ENCODE assay signal across 1 cellular context in the genomic region with DNA sequence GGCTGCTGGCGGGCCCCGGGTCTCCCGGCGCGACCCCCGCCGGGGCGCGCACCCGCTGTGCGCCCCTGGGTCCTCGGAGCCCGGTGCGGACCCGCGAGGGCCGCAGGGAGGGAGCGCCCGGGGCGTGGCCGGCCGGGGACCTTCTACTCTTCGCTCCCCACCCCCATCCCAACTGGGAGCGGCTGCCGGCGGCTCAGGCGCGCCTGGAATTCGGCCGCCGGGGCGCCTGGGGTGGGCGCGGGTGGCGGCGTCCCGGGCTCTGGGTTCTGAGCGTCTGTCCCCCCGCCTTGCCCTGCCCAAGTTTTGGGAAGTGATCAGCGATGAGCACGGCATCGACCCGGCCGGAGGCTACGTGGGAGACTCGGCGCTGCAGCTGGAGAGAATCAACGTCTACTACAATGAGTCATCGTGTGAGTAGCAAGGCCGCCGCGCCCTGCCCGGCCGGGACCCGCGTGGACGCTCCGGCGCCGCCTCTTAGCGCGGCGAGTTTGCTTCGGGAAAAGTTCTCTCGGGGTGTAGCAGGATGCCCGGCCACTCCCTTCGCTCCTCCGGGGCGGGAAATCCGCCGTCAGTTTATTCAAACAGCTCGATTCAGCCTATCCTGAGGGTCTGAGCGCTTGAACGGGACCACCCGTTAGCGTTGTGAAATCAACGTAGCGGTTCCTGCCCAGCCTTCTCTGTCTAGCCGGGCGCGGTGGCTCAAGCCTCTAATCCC.
TF ChIP-seq lines count a peak whose summit lies in the region.

No MANE protein-coding gene starts in this region.

TF ChIP-seq in K562, 482 proteins besides CTCF, POLR2A, EP300 and RAD21 (continued from another document and continues in another):
- TF ChIP-seq ZHX1 (conservative IDR thresholded peaks at IDR 0.05; ENCODE audit: low read length) (no peak), NCOA2 (IDR thresholded peaks at IDR 0.05; ENCODE audit: partially characterized antibody in 2 of 2) (no peak), BRD9 (IDR thresholded peaks at IDR 0.05; ENCODE audit: low read depth, partially characterized antibody) (no peak), TAF9B (IDR thresholded peaks at IDR 0.05; ENCODE audit: partially characterized antibody) (no peak), NR1H2 (CRISPR knock-in tag; IDR thresholded peaks at IDR 0.05) (no peak), KDM5B (IDR thresholded peaks at IDR 0.05; ENCODE audit: insufficient replicate concordance, low read depth, low read length) (peak; percentile 11), ZKSCAN1 (IDR thresholded peaks at IDR 0.05; ENCODE audit: low read depth, low read length) (no peak), PHB2 (IDR thresholded peaks at IDR 0.05; ENCODE audit: low read depth) (no peak), NR2C1 (IDR thresholded peaks at IDR 0.05) (no peak), NR2C1 (tag; IDR thresholded peaks at IDR 0.05) (no peak), LEF1 (IDR thresholded peaks at IDR 0.05) (no peak), TRIM28 (IDR thresholded peaks at IDR 0.05) (no peak), SFPQ (IDR thresholded peaks at IDR 0.05; ENCODE audit: low read depth, low read length) (no peak), NR4A1 (CRISPR knock-in tag; IDR thresholded peaks at IDR 0.05) (no peak), NR4A1 (tag; IDR thresholded peaks at IDR 0.05) (peak; percentile 43; the same call in 1 of the 2 replicates), ZNF133 (CRISPR knock-in tag; IDR thresholded peaks at IDR 0.05) (no peak), TCFL5 (CRISPR knock-in tag; conservative IDR thresholded peaks at IDR 0.05) (no peak), PHF21A (IDR thresholded peaks at IDR 0.05; ENCODE audit: borderline replicate concordance, low read depth) (0 out of 2 replicates have a peak, but pooled peaks have one; percentile 12), SNIP1 (IDR thresholded peaks at IDR 0.05; ENCODE audit: low read depth) (no peak), ESRRA (IDR thresholded peaks at IDR 0.05; ENCODE audit: borderline replicate concordance, low read depth) (no peak), SIRT6 (IDR thresholded peaks at IDR 0.05; ENCODE audit: low read depth, low read length) (no peak), ZSCAN29 (IDR thresholded peaks at IDR 0.05) (peak; percentile 92), ZNF780A (CRISPR knock-in tag; IDR thresholded peaks at IDR 0.05) (no peak), ZNF146 (CRISPR knock-in tag; IDR thresholded peaks at IDR 0.05; ENCODE audit: unreplicated experiment) (no peak), BCOR (IDR thresholded peaks at IDR 0.05) (peak; percentile 30; the same call in 1 of the 2 replicates), FOXA1 (IDR thresholded peaks at IDR 0.05; ENCODE audit: borderline replicate concordance) (no peak), DDX20 (tag; IDR thresholded peaks at IDR 0.05; ENCODE audit: low read depth) (no peak), SMARCE1 (IDR thresholded peaks at IDR 0.05) (peak; percentile 63), CREBBP (IDR thresholded peaks at IDR 0.05; ENCODE audit: low read depth, low read length) (no peak), CBX2 (IDR thresholded peaks at IDR 0.05; ENCODE audit: insufficient read depth, low read length, poor library complexity, severe bottlenecking) (no peak), ZSCAN32 (CRISPR knock-in tag; IDR thresholded peaks at IDR 0.05) (no peak), TCF7 (IDR thresholded peaks at IDR 0.05; ENCODE audit: borderline replicate concordance) (no peak), ETV5 (CRISPR knock-in tag; IDR thresholded peaks at IDR 0.05; ENCODE audit: low read depth) (0 out of 2 replicates have a peak, but pooled peaks have one; percentile 24), RHOXF2B (CRISPR knock-in tag; conservative IDR thresholded peaks at IDR 0.05) (no peak), MYBL2 (IDR thresholded peaks at IDR 0.05; ENCODE audit: low read depth) (peak; percentile 75; the same call in 1 of the 2 replicates), MYBL2 (CRISPR knock-in tag; IDR thresholded peaks at IDR 0.05; ENCODE audit: borderline replicate concordance) (no peak), MEIS2 (IDR thresholded peaks at IDR 0.05; ENCODE audit: partially characterized antibody) (no peak), TBL1XR1 (IDR thresholded peaks at IDR 0.05; ENCODE audit: low read length in 2 of 2) (no peak), TFAP4 (CRISPR knock-in tag; IDR thresholded peaks at IDR 0.05; ENCODE audit: borderline replicate concordance) (peak; percentile 94), ZNF165 (CRISPR knock-in tag; IDR thresholded peaks at IDR 0.05; ENCODE audit: borderline replicate concordance) (no peak), ZNF232 (CRISPR knock-in tag; IDR thresholded peaks at IDR 0.05) (no peak)
- TF ChIP-seq, protein P1, sequence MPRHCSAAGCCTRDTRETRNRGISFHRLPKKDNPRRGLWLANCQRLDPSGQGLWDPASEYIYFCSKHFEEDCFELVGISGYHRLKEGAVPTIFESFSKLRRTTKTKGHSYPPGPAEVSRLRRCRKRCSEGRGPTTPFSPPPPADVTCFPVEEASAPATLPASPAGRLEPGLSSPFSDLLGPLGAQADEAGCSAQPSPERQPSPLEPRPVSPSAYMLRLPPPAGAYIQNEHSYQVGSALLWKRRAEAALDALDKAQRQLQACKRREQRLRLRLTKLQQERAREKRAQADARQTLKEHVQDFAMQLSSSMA (CRISPR knock-in tag; IDR thresholded peaks at IDR 0.05) = no peak
- TF ChIP-seq, protein P2, sequence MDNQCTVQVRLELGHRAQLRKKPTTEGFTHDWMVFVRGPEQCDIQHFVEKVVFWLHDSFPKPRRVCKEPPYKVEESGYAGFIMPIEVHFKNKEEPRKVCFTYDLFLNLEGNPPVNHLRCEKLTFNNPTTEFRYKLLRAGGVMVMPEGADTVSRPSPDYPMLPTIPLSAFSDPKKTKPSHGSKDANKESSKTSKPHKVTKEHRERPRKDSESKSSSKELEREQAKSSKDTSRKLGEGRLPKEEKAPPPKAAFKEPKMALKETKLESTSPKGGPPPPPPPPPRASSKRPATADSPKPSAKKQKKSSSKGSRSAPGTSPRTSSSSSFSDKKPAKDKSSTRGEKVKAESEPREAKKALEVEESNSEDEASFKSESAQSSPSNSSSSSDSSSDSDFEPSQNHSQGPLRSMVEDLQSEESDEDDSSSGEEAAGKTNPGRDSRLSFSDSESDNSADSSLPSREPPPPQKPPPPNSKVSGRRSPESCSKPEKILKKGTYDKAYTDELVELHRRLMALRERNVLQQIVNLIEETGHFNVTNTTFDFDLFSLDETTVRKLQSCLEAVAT (IDR thresholded peaks at IDR 0.05) = peak in 1 of 2 experiments; percentile 52; a peak in 2 of 4 replicates
- TF ChIP-seq, protein P3, sequence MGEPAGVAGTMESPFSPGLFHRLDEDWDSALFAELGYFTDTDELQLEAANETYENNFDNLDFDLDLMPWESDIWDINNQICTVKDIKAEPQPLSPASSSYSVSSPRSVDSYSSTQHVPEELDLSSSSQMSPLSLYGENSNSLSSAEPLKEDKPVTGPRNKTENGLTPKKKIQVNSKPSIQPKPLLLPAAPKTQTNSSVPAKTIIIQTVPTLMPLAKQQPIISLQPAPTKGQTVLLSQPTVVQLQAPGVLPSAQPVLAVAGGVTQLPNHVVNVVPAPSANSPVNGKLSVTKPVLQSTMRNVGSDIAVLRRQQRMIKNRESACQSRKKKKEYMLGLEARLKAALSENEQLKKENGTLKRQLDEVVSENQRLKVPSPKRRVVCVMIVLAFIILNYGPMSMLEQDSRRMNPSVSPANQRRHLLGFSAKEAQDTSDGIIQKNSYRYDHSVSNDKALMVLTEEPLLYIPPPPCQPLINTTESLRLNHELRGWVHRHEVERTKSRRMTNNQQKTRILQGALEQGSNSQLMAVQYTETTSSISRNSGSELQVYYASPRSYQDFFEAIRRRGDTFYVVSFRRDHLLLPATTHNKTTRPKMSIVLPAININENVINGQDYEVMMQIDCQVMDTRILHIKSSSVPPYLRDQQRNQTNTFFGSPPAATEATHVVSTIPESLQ (CRISPR knock-in tag; IDR thresholded peaks at IDR 0.05) = no peak
- TF ChIP-seq, protein P4, sequence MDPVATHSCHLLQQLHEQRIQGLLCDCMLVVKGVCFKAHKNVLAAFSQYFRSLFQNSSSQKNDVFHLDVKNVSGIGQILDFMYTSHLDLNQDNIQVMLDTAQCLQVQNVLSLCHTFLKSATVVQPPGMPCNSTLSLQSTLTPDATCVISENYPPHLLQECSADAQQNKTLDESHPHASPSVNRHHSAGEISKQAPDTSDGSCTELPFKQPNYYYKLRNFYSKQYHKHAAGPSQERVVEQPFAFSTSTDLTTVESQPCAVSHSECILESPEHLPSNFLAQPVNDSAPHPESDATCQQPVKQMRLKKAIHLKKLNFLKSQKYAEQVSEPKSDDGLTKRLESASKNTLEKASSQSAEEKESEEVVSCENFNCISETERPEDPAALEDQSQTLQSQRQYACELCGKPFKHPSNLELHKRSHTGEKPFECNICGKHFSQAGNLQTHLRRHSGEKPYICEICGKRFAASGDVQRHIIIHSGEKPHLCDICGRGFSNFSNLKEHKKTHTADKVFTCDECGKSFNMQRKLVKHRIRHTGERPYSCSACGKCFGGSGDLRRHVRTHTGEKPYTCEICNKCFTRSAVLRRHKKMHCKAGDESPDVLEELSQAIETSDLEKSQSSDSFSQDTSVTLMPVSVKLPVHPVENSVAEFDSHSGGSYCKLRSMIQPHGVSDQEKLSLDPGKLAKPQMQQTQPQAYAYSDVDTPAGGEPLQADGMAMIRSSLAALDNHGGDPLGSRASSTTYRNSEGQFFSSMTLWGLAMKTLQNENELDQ (CRISPR knock-in tag; IDR thresholded peaks at IDR 0.05; ENCODE audit: borderline replicate concordance) = no peak
- TF ChIP-seq, protein P5, sequence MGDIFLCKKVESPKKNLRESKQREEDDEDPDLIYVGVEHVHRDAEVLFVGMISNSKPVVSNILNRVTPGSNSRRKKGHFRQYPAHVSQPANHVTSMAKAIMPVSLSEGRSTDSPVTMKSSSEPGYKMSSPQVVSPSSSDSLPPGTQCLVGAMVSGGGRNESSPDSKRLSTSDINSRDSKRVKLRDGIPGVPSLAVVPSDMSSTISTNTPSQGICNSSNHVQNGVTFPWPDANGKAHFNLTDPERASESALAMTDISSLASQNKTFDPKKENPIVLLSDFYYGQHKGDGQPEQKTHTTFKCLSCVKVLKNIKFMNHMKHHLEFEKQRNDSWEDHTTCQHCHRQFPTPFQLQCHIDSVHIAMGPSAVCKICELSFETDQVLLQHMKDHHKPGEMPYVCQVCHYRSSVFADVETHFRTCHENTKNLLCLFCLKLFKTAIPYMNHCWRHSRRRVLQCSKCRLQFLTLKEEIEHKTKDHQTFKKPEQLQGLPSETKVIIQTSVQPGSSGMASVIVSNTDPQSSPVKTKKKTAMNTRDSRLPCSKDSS (IDR thresholded peaks at IDR 0.05; ENCODE audit: low read depth, partially characterized antibody) = no peak
- TF ChIP-seq, protein P6, sequence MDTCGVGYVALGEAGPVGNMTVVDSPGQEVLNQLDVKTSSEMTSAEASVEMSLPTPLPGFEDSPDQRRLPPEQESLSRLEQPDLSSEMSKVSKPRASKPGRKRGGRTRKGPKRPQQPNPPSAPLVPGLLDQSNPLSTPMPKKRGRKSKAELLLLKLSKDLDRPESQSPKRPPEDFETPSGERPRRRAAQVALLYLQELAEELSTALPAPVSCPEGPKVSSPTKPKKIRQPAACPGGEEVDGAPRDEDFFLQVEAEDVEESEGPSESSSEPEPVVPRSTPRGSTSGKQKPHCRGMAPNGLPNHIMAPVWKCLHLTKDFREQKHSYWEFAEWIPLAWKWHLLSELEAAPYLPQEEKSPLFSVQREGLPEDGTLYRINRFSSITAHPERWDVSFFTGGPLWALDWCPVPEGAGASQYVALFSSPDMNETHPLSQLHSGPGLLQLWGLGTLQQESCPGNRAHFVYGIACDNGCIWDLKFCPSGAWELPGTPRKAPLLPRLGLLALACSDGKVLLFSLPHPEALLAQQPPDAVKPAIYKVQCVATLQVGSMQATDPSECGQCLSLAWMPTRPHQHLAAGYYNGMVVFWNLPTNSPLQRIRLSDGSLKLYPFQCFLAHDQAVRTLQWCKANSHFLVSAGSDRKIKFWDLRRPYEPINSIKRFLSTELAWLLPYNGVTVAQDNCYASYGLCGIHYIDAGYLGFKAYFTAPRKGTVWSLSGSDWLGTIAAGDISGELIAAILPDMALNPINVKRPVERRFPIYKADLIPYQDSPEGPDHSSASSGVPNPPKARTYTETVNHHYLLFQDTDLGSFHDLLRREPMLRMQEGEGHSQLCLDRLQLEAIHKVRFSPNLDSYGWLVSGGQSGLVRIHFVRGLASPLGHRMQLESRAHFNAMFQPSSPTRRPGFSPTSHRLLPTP (IDR thresholded peaks at IDR 0.05; ENCODE audit: borderline replicate concordance, extremely low read depth, insufficient read length) = no peak
